14 cellular contexts compared by ENCODE assay signal in genomic region chrX:74250574-74250973, GRCh38. TPM values are rescaled to one million over a fixed set of nuclear protein-coding genes. Genes with fewer than 3 reads are reported as not detected.
DNase-seq lines count a peak whose midpoint lies in the region; ATAC-seq and TF ChIP-seq lines count a peak whose summit lies in the region.
"Had no signal": no experiment of that assay in that cellular context is flagged by ENCODE, and none has a peak within 500 bp of the region (broad histone marks: within the 10 kb centered on the region; RNA-seq: fewer than 3 reads in every experiment).

No MANE protein-coding gene starts in this region.

- TF ChIP-seq POLR2A in HCT116 (IDR thresholded peaks at IDR 0.05; ENCODE audit: borderline replicate concordance, extremely low read depth, insufficient read depth, insufficient read length) (no peak), adrenal gland (IDR thresholded peaks at IDR 0.05) (no peak)

- H3K9me2 ChIP-seq in HCT116 (ENCODE audit: insufficient read depth) = no peaks in the 10 kb centered on the region
- no peaks in the 10 kb centered on the region for H3K9me2 ChIP-seq in hepatocyte (replicated peaks; ENCODE audit: insufficient read depth)

- 64 to 88% (median 74%) methylated on average over 2 of the region's 2 CpGs for WGBS in adrenal gland, 4 donors
- 65% methylated on average over 2 of the region's 2 CpGs for WGBS in hepatocyte (ENCODE audit: low lambda C conversion rate, missing lambda C conversion rate)

- H2AFZ ChIP-seq in HCT116 (ENCODE audit: low read depth, low read length, poor library complexity, severe bottlenecking) (no peak overlapping the region), hepatocyte (no peak overlapping the region)

- RAD21 ChIA-PET in HCT116 (lab: Charles Lee; ENCODE audit: low non-redundant PET in 1 of 2, low total read pairs in 2 of 2, uncharacterized antibody in 2 of 2, unreplicated experiment in 2 of 2) = no interaction called here

- intact Hi-C loops in HCT116 (cut with micrococcal nuclease) = no loop called here
- intact Hi-C loops in adrenal gland (cut with DNase I) = no loop called here
- intact Hi-C loops in CD4-positive, alpha-beta T cell (cut with DNase I, micrococcal nuclease) = no loop called here

- H3K4me2 ChIP-seq in HCT116 (ENCODE audit: low read length) (no peak overlapping the region), hepatocyte (peak overlapping the region; percentile 14)

- no TSS peak for BruUV-seq in HCT116 (replicated peaks; lab: Mats Ljungman, UMichigan)

- CTCF ChIA-PET in HCT116 (lab: Charles Lee) = no interaction called here
- CTCF ChIA-PET in CD4-positive, alpha-beta T cell (lab: Charles Lee) = no interaction called here

- peak overlapping the region; percentile 66 for H3K27ac Mint-ChIP-seq in stimulated activated naive B cell treated with anti-CD40 and anti-IgM and Interleukin-4, amounts not matched to agents 10 μg/mL and 1 μg/mL and 100 μg/mL, for 72 hours
- no peak overlapping the region for H3K27ac Mint-ChIP-seq in CD4-positive, alpha-beta T cell

- H3K4me3 ChIP-seq in HCT116 (replicated peaks in 1 of 2; ENCODE audit: low read depth in 1 of 2, low read length in 2 of 2) = no peak overlapping the region
- H3K4me3 ChIP-seq in adrenal gland = no peak overlapping the region
- H3K4me3 ChIP-seq in hepatocyte = no peak overlapping the region

- H3K27ac ChIP-seq in HCT116 (ENCODE audit: low read depth, low read length) (peak overlapping the region; percentile 47), adrenal gland (peak overlapping the region in 3 of 5 donors; percentile 31 to 57 (median 39)), hepatocyte (peak overlapping the region; percentile 77)
- no peak overlapping the region for H3K27ac ChIP-seq in CD4-positive, alpha-beta T cell (ENCODE audit: low read depth, low read length)

- H4K20me1 ChIP-seq in HCT116 (ENCODE audit: insufficient read depth) (no peaks in the 10 kb centered on the region), hepatocyte (ENCODE audit: insufficient read depth, poor library complexity, severe bottlenecking) (no peaks in the 10 kb centered on the region)

- no peak for TF ChIP-seq RAD21 in HCT116 (IDR thresholded peaks at IDR 0.05; ENCODE audit: low read depth)

- peaks cover 28 to 54% of the 10 kb centered on the region in 2 experiments for H3K4me1 ChIP-seq in HCT116 (ENCODE audit: control insufficient read depth in 1 of 2, insufficient read depth in 2 of 2, low read length in 2 of 2)
- peaks cover 6 to 20% of the 10 kb centered on the region in 2 donors for H3K4me1 ChIP-seq in adrenal gland (replicated peaks in 1 of 2)
- no peaks in the 10 kb centered on the region for H3K4me1 ChIP-seq in hepatocyte (ENCODE audit: insufficient read depth)

- peaks cover 0 to 9% of the 10 kb centered on the region in 2 donors for H3K4me1 Mint-ChIP-seq in stimulated activated naive B cell treated with anti-CD40 and anti-IgM and Interleukin-4, amounts not matched to agents 10 μg/mL and 1 μg/mL and 100 μg/mL, for 72 hours
- peaks cover 10% of the 10 kb centered on the region for H3K4me1 Mint-ChIP-seq in CD4-positive, alpha-beta T cell (ENCODE audit: low read depth)

- no peaks in the 10 kb centered on the region for H3K27me3 Mint-ChIP-seq in stimulated activated naive B cell treated with anti-CD40 and anti-IgM and Interleukin-4, amounts not matched to agents 10 μg/mL and 1 μg/mL and 100 μg/mL, for 72 hours
- H3K27me3 Mint-ChIP-seq in CD4-positive, alpha-beta T cell = no peaks in the 10 kb centered on the region

- no peak overlapping the region for H3K9ac ChIP-seq in HCT116 (ENCODE audit: low read length)

- H3K36me3 ChIP-seq in HCT116 (ENCODE audit: control insufficient read depth in 1 of 2, insufficient read depth in 2 of 2, low read length in 2 of 2) = no peaks in the 10 kb centered on the region
- H3K36me3 ChIP-seq in adrenal gland (replicated peaks in 1 of 2) = peaks cover 0 to 4% of the 10 kb centered on the region in 2 donors
- no peaks in the 10 kb centered on the region for H3K36me3 ChIP-seq in hepatocyte (replicated peaks; ENCODE audit: insufficient read depth, low read depth)

- no peak for TF ChIP-seq CTCF in HCT116 (IDR thresholded peaks at IDR 0.05 in 2 of 3, conservative IDR thresholded peaks at IDR 0.05 in 1 of 3; ENCODE audit: borderline replicate concordance in 1 of 3, insufficient read depth in 1 of 3, low read depth in 2 of 3, low read length in 2 of 3)
- no peak for TF ChIP-seq CTCF in adrenal gland (IDR thresholded peaks at IDR 0.05)
- TF ChIP-seq CTCF in hepatocyte (IDR thresholded peaks at IDR 0.05; ENCODE audit: poor library complexity) = no peak
- TF ChIP-seq CTCF in CD4-positive, alpha-beta T cell (IDR thresholded peaks at IDR 0.05) = no peak

- peaks cover 15% of the 10 kb centered on the region for H3K79me2 ChIP-seq in HCT116 (ENCODE audit: insufficient read depth, low read length)
- peaks cover 3% of the 10 kb centered on the region for H3K79me2 ChIP-seq in hepatocyte

- H3K4me3 Mint-ChIP-seq in stimulated activated naive B cell treated with anti-CD40 and anti-IgM and Interleukin-4, amounts not matched to agents 10 μg/mL and 1 μg/mL and 100 μg/mL, for 72 hours = no peak overlapping the region
- H3K4me3 Mint-ChIP-seq in CD4-positive, alpha-beta T cell = no peak overlapping the region

- H3K27me3 ChIP-seq in HCT116 (ENCODE audit: insufficient read depth, low read length) = no peaks in the 10 kb centered on the region
- H3K27me3 ChIP-seq in adrenal gland = no peaks in the 10 kb centered on the region
- no peaks in the 10 kb centered on the region for H3K27me3 ChIP-seq in hepatocyte
- no peaks in the 10 kb centered on the region for H3K27me3 ChIP-seq in CD4-positive, alpha-beta T cell (ENCODE audit: control insufficient read depth, insufficient read depth, low read length)

- ATAC-seq in HCT116 = no peak
- ATAC-seq in stimulated activated naive B cell treated with anti-CD40 and anti-IgM and Interleukin-4, amounts not matched to agents 10 μg/mL and 1 μg/mL and 100 μg/mL, for 72 hours (replicated peaks) = no peak
- ATAC-seq in HG03439 (IDR thresholded peaks at IDR 0.05; ENCODE audit: unreplicated experiment) = no peak
- no peak for ATAC-seq in CD4-positive, alpha-beta T cell (ENCODE audit: poor library complexity)
- ATAC-seq: stimulated activated naive CD8-positive, alpha-beta T cell treated with anti-CD3 and anti-CD28 coated beads, Interleukin-15, Interleukin-2, amounts not matched to agents 100 U/mL and 50 U/mL, for 24 hours had no signal

- no peaks in the 10 kb centered on the region for H3K9me3 ChIP-seq in HCT116 (ENCODE audit: control insufficient read depth in 1 of 2, insufficient read depth in 1 of 2, low read depth in 1 of 2, low read length in 2 of 2)
- H3K9me3 ChIP-seq in adrenal gland (replicated peaks in 1 of 3) = no peaks in the 10 kb centered on the region
- H3K9me3 ChIP-seq in hepatocyte (ENCODE audit: low read depth) = no peaks in the 10 kb centered on the region
- no peaks in the 10 kb centered on the region for H3K9me3 ChIP-seq in CD4-positive, alpha-beta T cell (ENCODE audit: control insufficient read depth, low read length)

- POLR2A ChIA-PET in HCT116 (lab: Charles Lee) = no interaction called here
- POLR2A ChIA-PET in CD4-positive, alpha-beta T cell (lab: Charles Lee) = no interaction called here

- DNase-seq in HCT116 (ENCODE audit: low read depth, low spot score) = no peak
- DNase-seq in adrenal gland = no peak
- no peak for DNase-seq in hepatocyte (ENCODE audit: low spot score)
- no peak for DNase-seq in stimulated activated naive B cell treated with anti-CD40 and anti-IgM and Interleukin-4, amounts not matched to agents 10 μg/mL and 1 μg/mL and 100 μg/mL, for 72 hours
- DNase-seq in DMS 273 treated with DMSO at 0.1 percent for 48 hours (lab: John Stamatoyannopoulos, UW) = no peak
- no peak for DNase-seq in CD4-positive, alpha-beta T cell
- DNase-seq: activated CD4-positive, CD25-positive, alpha-beta regulatory T cell treated with anti-CD3 and anti-CD28 coated beads, Interleukin-2, amount 50 U/mL, for 72 hours; hippocampal formation; NCI-H2107; stimulated activated CD4-positive, alpha-beta T cell treated with anti-CD3 and anti-CD28 coated beads, Interleukin-4, amount 100 ng/mL, for 4 hours; stimulated activated naive CD8-positive, alpha-beta T cell treated with anti-CD3 and anti-CD28 coated beads, Interleukin-15, Interleukin-2, amounts not matched to agents 100 U/mL and 50 U/mL, for 24 hours had no signal

- H3K36me3 Mint-ChIP-seq in stimulated activated naive B cell treated with anti-CD40 and anti-IgM and Interleukin-4, amounts not matched to agents 10 μg/mL and 1 μg/mL and 100 μg/mL, for 72 hours = peaks cover 3 to 5% of the 10 kb centered on the region in 2 donors
- peaks cover 49% of the 10 kb centered on the region for H3K36me3 Mint-ChIP-seq in CD4-positive, alpha-beta T cell (ENCODE audit: low read depth)

- no peaks in the 10 kb centered on the region for H3K9me3 Mint-ChIP-seq in stimulated activated naive B cell treated with anti-CD40 and anti-IgM and Interleukin-4, amounts not matched to agents 10 μg/mL and 1 μg/mL and 100 μg/mL, for 72 hours
- no peaks in the 10 kb centered on the region for H3K9me3 Mint-ChIP-seq in CD4-positive, alpha-beta T cell

TF ChIP-seq in HCT116, 20 proteins besides CTCF, POLR2A, EP300 and RAD21:
- TF ChIP-seq TCF7L2 (IDR thresholded peaks at IDR 0.05; ENCODE audit: borderline replicate concordance, extremely low read depth, insufficient read depth, insufficient read length) = no peak
- TF ChIP-seq FOSL1 (IDR thresholded peaks at IDR 0.05; ENCODE audit: low read depth) = no peak
- no peak for TF ChIP-seq CBX3 (IDR thresholded peaks at IDR 0.05; ENCODE audit: low read depth)
- no peak for TF ChIP-seq SIN3A (IDR thresholded peaks at IDR 0.05; ENCODE audit: low read depth)
- no peak for TF ChIP-seq YY1 (IDR thresholded peaks at IDR 0.05; ENCODE audit: extremely low read depth, insufficient replicate concordance, low read depth, low read length)
- TF ChIP-seq SP1 (IDR thresholded peaks at IDR 0.05; ENCODE audit: low read depth) = no peak
- no peak for TF ChIP-seq ATF3 (IDR thresholded peaks at IDR 0.05)
- TF ChIP-seq EZH2phosphoT487 (IDR thresholded peaks at IDR 0.05; ENCODE audit: borderline replicate concordance) = no peak

RNA-seq across cellular contexts. Expression of gene ZCCHC13, which starts 53.4 kb away (rescaled TPM):
- not detected for total RNA-seq in HCT116 (2021; ENCODE audit: unreplicated experiment)
- polyA plus RNA-seq in HCT116 (2012) = not detected in 2 replicates
- not detected for total RNA-seq in adrenal gland
- not detected for polyA plus RNA-seq in adrenal gland
- not detected in 2 replicates for total RNA-seq in hepatocyte
- polyA plus RNA-seq in hepatocyte = not detected in 2 replicates
- total RNA-seq in CD4-positive, alpha-beta T cell = not detected
- total RNA-seq: mesenteric fat pad, posterior vena cava had no signal
